ENCODE assay signal across 1 cellular context in genomic region chr11:84022221-84022620, GRCh38.
TF ChIP-seq lines count a peak whose summit lies in the region.

No MANE protein-coding gene starts in this region.

TF ChIP-seq in GM23338, 12 proteins besides CTCF, POLR2A, EP300 and RAD21:
- peak; percentile 85 for TF ChIP-seq ZNF462 (CRISPR knock-in tag; IDR thresholded peaks at IDR 0.05)
- no peak for TF ChIP-seq ZNF331 (CRISPR knock-in tag; IDR thresholded peaks at IDR 0.05; ENCODE audit: low read depth)
TF ChIP-seq in GM23338: peak in this region for 1.
